8 cellular contexts compared by ENCODE assay signal in the genomic region with DNA sequence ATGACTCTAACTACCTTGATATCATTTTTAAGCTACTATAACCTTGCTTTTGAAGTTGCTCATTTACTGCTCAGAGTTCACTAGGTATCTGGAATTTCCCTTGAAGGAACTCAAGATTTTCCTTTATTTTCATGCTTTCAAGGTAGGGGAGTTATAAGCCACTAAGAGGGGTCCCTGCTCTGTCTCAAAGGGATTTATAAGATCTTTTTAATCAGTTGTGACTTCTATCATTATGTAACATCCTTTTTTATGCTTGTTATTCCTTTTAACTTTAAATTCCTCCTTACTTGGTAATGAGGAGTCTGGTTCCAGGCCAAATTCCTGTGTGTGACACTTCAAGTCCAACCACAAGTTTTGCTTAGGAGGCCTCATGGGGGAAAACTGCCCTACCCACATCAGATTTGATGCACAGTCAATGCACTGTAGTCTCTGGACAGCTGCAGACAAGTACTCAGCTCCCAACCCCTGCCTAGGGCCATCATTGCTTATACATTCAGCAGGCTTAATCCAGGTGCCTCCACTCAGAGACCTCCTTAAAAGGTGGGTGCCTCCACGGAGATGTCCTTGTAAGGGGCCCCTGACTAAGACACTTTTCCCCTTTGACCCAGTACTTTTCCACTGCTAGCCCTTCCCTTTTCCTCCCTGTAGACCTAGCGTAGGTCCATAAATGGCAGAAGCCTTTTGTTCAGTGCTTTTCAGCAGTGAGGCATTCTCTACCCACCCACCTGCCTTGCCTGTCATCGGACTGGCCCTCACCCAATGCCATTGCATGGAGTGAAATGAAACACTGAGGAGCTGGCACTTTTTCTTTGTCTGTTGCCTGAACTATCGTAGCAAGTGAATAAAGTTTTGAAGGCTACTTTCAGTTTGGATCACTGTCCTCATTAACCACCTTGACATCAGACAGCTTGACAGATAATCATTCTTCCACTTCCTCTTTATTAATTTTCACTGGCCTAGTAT. TPM values are rescaled to one million over a fixed set of nuclear protein-coding genes. Genes with fewer than 3 reads are reported as not detected.
A peak's percentile ranks its signal among the peaks of the same experiment; 100 is the strongest.
DNase-seq lines count a peak whose midpoint lies in the region; ATAC-seq and TF ChIP-seq lines count a peak whose summit lies in the region.

No MANE protein-coding gene starts in this region.

- H3F3A ChIP-seq in DOHH2 (ENCODE audit: control insufficient read depth, insufficient read depth): no peaks in the 10 kb centered on the region

- no peaks in the 10 kb centered on the region for H3K27me3 ChIP-seq in DOHH2 (ENCODE audit: control insufficient read depth, low read length)

- H3K9me3 Mint-ChIP-seq in activated CD4-positive, alpha-beta T cell treated with anti-CD3 and anti-CD28 coated beads, Interleukin-2, amount 10 ng/mL, durations not matched to agents 24 days and 14 days: peaks cover 14% of the 10 kb centered on the region
- H3K9me3 Mint-ChIP-seq in naive thymus-derived CD8-positive, alpha-beta T cell: peaks cover 16 to 77% (median 50%) of the 10 kb centered on the region in 9 donors

- POLR2A ChIA-PET in naive thymus-derived CD8-positive, alpha-beta T cell (lab: Charles Lee): no interaction called here

- peak overlapping the region; percentile 61 for H3K4me2 ChIP-seq in DOHH2 (ENCODE audit: low read length)

- H3K36me3 Mint-ChIP-seq in activated CD4-positive, alpha-beta T cell treated with anti-CD3 and anti-CD28 coated beads, Interleukin-2, amount 10 ng/mL, durations not matched to agents 24 days and 14 days (ENCODE audit: low read depth): peaks cover 2% of the 10 kb centered on the region
- peaks cover 24 to 79% (median 57%) of the 10 kb centered on the region in 3 donors for H3K36me3 Mint-ChIP-seq in naive thymus-derived CD8-positive, alpha-beta T cell

- no peaks in the 10 kb centered on the region for H4K20me1 ChIP-seq in DOHH2 (ENCODE audit: control insufficient read depth, insufficient read depth, low read depth, low read length)

- DNase-seq in fibroblast of gingiva (ENCODE audit: low read depth) (peak; percentile 68), NCI-H2107 treated with DMSO at 0.1 percent for 48 hours (lab: John Stamatoyannopoulos, UW; ENCODE audit: unreplicated experiment) (no peak)
- DNase-seq in stimulated activated naive CD4-positive, alpha-beta T cell treated with Interleukin-2 at 50 U/mL for 16 hours (lab: John Stamatoyannopoulos, UW): no peak
- DNase-seq in activated CD4-positive, alpha-beta T cell treated with anti-CD3 and anti-CD28 coated beads, Interleukin-2, amount 10 ng/mL, durations not matched to agents 24 days and 14 days: no peak
- no peak for DNase-seq in naive thymus-derived CD8-positive, alpha-beta T cell

- H3K9me3 ChIP-seq in DOHH2 (ENCODE audit: control insufficient read depth, insufficient read depth, low read length): 0 out of 2 replicates have a peak, but pooled peaks cover 2% of the 10 kb centered on the region

- peaks cover 36% of the 10 kb centered on the region for H3K79me2 ChIP-seq in DOHH2 (ENCODE audit: control insufficient read depth, low read length)

- no peak overlapping the region for H3K27ac ChIP-seq in DOHH2 (ENCODE audit: low read depth, low read length)

- peaks cover under 1% of the 10 kb centered on the region for H3K4me1 Mint-ChIP-seq in activated CD4-positive, alpha-beta T cell treated with anti-CD3 and anti-CD28 coated beads, Interleukin-2, amount 10 ng/mL, durations not matched to agents 24 days and 14 days
- H3K4me1 Mint-ChIP-seq in naive thymus-derived CD8-positive, alpha-beta T cell: peaks cover 0 to 9% (median 0%) of the 10 kb centered on the region in 4 donors

- no peak overlapping the region for H3K4me3 Mint-ChIP-seq in activated CD4-positive, alpha-beta T cell treated with anti-CD3 and anti-CD28 coated beads, Interleukin-2, amount 10 ng/mL, durations not matched to agents 24 days and 14 days
- H3K4me3 Mint-ChIP-seq in naive thymus-derived CD8-positive, alpha-beta T cell: no peak overlapping the region

- H3K27me3 Mint-ChIP-seq in activated CD4-positive, alpha-beta T cell treated with anti-CD3 and anti-CD28 coated beads, Interleukin-2, amount 10 ng/mL, durations not matched to agents 24 days and 14 days: no peaks in the 10 kb centered on the region
- H3K27me3 Mint-ChIP-seq in naive thymus-derived CD8-positive, alpha-beta T cell: no peaks in the 10 kb centered on the region

- H3K4me1 ChIP-seq in DOHH2 (ENCODE audit: control insufficient read depth, low read length): peaks cover 22% of the 10 kb centered on the region

- no peak overlapping the region for H3K27ac Mint-ChIP-seq in activated CD4-positive, alpha-beta T cell treated with anti-CD3 and anti-CD28 coated beads, Interleukin-2, amount 10 ng/mL, durations not matched to agents 24 days and 14 days
- no peak overlapping the region for H3K27ac Mint-ChIP-seq in naive thymus-derived CD8-positive, alpha-beta T cell

- TF ChIP-seq CTCF in DOHH2 (IDR thresholded peaks at IDR 0.05; ENCODE audit: low read depth, low read length, poor library complexity, severe bottlenecking): no peak

- peak overlapping the region; percentile 37 for H3K4me3 ChIP-seq in DOHH2 (ENCODE audit: low read length)

- ATAC-seq in GM21390 (IDR thresholded peaks at IDR 0.05; ENCODE audit: unreplicated experiment) (peak; percentile 85), HG03521 (IDR thresholded peaks at IDR 0.05; ENCODE audit: unreplicated experiment) (peak; percentile 76)
- no peak for ATAC-seq in naive thymus-derived CD8-positive, alpha-beta T cell

- intact Hi-C loops in activated CD4-positive, alpha-beta T cell treated with anti-CD3 and anti-CD28 coated beads, Interleukin-2, amount 10 ng/mL, durations not matched to agents 24 days and 14 days (cut with micrococcal nuclease): no loop called here

- H3K9me2 ChIP-seq in DOHH2 (replicated peaks; ENCODE audit: control insufficient read depth, low read length): no peaks in the 10 kb centered on the region

- peaks cover 3% of the 10 kb centered on the region; the same call in 1 of the 2 replicates for H3K36me3 ChIP-seq in DOHH2 (ENCODE audit: control insufficient read depth, low read length)

RNA-seq across cellular contexts. Expression of a gene that starts 23.9 kb away (rescaled TPM):
- total RNA-seq in activated CD4-positive, alpha-beta T cell treated with anti-CD3 and anti-CD28 coated beads, Interleukin-2, amount 10 ng/mL, durations not matched to agents 24 days and 14 days: 44.5 and 44.7 TPM in 2 replicates
- total RNA-seq in naive thymus-derived CD8-positive, alpha-beta T cell: 1 to 10 TPM; 2.2 to 2.8 TPM
- 1 to 10 TPM in 2 of 3 donors, under 1 TPM in 1; 0.96 to 2.0 (median 1.1) TPM for polyA plus RNA-seq in naive thymus-derived CD8-positive, alpha-beta T cell

Comparison
In these comparisons a context has a peak if more than half of its experiments do, and no peak if none do; other contexts are left out.
1. ATAC-seq: peak in GM21390 (single experiment) and HG03521 (single experiment); none in naive thymus-derived CD8-positive, alpha-beta T cell (0 of 2).
2. RNA of a gene that starts 23.9 kb away (total RNA-seq): 44.5 to 44.7 TPM in activated CD4-positive, alpha-beta T cell treated with anti-CD3 and anti-CD28 coated beads, Interleukin-2, amount 10 ng/mL, durations not matched to agents 24 days and 14 days; 2.2 to 2.8 TPM in naive thymus-derived CD8-positive, alpha-beta T cell; every median in the first group is over 10 times any median in the second.